8 cellular contexts compared by ENCODE assay signal in genomic region chr4:20253799-20254409, GRCh38. TPM values are rescaled to one million over a fixed set of nuclear protein-coding genes. Genes with fewer than 3 reads are reported as not detected.
DNase-seq lines count a peak whose midpoint lies in the region; ATAC-seq and TF ChIP-seq lines count a peak whose summit lies in the region.

No MANE protein-coding gene starts in this region.

- peak overlapping the region; percentile 93 for H3K4me3 Mint-ChIP-seq in neural crest cell

- peak; percentile 49 for DNase-seq in AG08395 (ENCODE audit: low spot score)
- no peak for DNase-seq in esophagus squamous epithelium (lab: John Stamatoyannopoulos, UW)
- DNase-seq in neural crest cell (ENCODE audit: low read depth, low spot score) = no peak
- no peak for DNase-seq in cortex of kidney (lab: John Stamatoyannopoulos, UW)

- 8% methylated on average over 11 of the region's 38 CpGs; no CpG with 5 or more reads in 1 of the 2 donors for WGBS in esophagus squamous epithelium, 2 donors

- ATAC-seq in GM18498 (IDR thresholded peaks at IDR 0.05; ENCODE audit: unreplicated experiment) = no peak
- ATAC-seq in HG02840 (IDR thresholded peaks at IDR 0.05; ENCODE audit: low FRiP score, unreplicated experiment) = no peak
- ATAC-seq in HG02884 (IDR thresholded peaks at IDR 0.05; ENCODE audit: unreplicated experiment) = no peak

- peak overlapping the region; percentile 85 for H3K4me3 ChIP-seq in HUES48 (ENCODE audit: low read depth, low read length)
- H3K4me3 ChIP-seq in esophagus squamous epithelium = peak overlapping the region; percentile 45 to 75 (median 69)

- peaks cover 63% of the 10 kb centered on the region for H3K27me3 Mint-ChIP-seq in neural crest cell (ENCODE audit: low read depth)

- H3K4me1 Mint-ChIP-seq in neural crest cell = peaks cover 45% of the 10 kb centered on the region

- intact Hi-C loops in esophagus squamous epithelium (cut with DNase I) = no loop called here

- H3K9me3 ChIP-seq in HUES48 (ENCODE audit: control insufficient read depth, insufficient read depth, low read length) (no peaks in the 10 kb centered on the region), esophagus squamous epithelium (no peaks in the 10 kb centered on the region)

- TF ChIP-seq POLR2A in esophagus squamous epithelium (IDR thresholded peaks at IDR 0.05) = no peak

- H3K36me3 Mint-ChIP-seq in neural crest cell (ENCODE audit: low read depth) = peaks cover 2% of the 10 kb centered on the region

- peak overlapping the region; percentile 81 for H3K27ac Mint-ChIP-seq in neural crest cell (ENCODE audit: unreplicated experiment)

- H3K4me1 ChIP-seq in HUES48 (ENCODE audit: control insufficient read depth, insufficient read depth, low read length) = peaks cover 45% of the 10 kb centered on the region
- peaks cover 18 to 54% (median 28%) of the 10 kb centered on the region in 3 donors for H3K4me1 ChIP-seq in esophagus squamous epithelium

- H3K9ac ChIP-seq in HUES48 (ENCODE audit: low read depth, low read length) = no peak overlapping the region

- H3K36me3 ChIP-seq in HUES48 (ENCODE audit: control insufficient read depth, insufficient read depth, low read length) (no peaks in the 10 kb centered on the region), esophagus squamous epithelium (no peaks in the 10 kb centered on the region)

- H3K9me3 Mint-ChIP-seq in neural crest cell = no peaks in the 10 kb centered on the region

- no peak overlapping the region for H3K27ac ChIP-seq in HUES48 (ENCODE audit: low read depth, low read length)
- H3K27ac ChIP-seq in esophagus squamous epithelium = peak overlapping the region in 2 of 4 donors; percentile 25 to 38

- no peak for TF ChIP-seq CTCF in esophagus squamous epithelium (IDR thresholded peaks at IDR 0.05)
- TF ChIP-seq CTCF in neural crest cell (conservative IDR thresholded peaks at IDR 0.05) = no peak

- H3K27me3 ChIP-seq in HUES48 (ENCODE audit: control insufficient read depth, insufficient read depth, low read length) (peaks cover 80% of the 10 kb centered on the region), esophagus squamous epithelium (peaks cover 0 to 52% (median 10%) of the 10 kb centered on the region in 4 donors)

RNA-seq across cellular contexts. Expression of gene SLIT2, which starts 2.2 kb away (rescaled TPM):
- 10 to 100 TPM in 1 of 4 donors, 1 to 10 TPM in 3; 2.4 to 16.0 (median 4.7) TPM for total RNA-seq in esophagus squamous epithelium
- total RNA-seq in neural crest cell = 21.8 and 22.1 TPM in 2 replicates
